Comparison of ENCODE assay signal across 1 cellular context in the genomic region with DNA sequence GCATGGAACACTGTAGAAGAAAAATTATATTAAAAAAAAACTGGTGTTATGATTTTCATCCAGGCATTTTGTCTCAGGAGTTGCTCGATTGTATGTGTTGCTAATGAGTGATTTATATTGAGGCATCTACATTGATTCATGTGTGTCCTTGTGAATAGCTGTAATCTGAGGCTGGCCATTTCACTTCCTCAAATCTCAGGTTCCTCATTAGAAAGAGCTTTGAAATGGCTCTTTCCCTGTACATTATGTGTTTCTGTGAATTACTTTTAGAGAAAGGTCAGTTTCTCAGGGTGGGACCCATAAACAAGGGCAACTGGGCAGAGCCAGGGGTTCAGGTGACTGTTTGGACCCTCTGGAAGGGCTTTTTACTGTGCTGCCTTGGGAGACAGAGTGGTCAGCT.
TF ChIP-seq lines count a peak whose summit lies in the region.

No MANE protein-coding gene starts in this region.

TF ChIP-seq in SK-N-SH, 30 proteins besides CTCF, POLR2A, EP300 and RAD21 (continued from another document):
- TF ChIP-seq, protein P1, sequence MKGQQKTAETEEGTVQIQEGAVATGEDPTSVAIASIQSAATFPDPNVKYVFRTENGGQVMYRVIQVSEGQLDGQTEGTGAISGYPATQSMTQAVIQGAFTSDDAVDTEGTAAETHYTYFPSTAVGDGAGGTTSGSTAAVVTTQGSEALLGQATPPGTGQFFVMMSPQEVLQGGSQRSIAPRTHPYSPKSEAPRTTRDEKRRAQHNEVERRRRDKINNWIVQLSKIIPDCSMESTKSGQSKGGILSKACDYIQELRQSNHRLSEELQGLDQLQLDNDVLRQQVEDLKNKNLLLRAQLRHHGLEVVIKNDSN (IDR thresholded peaks at IDR 0.05; ENCODE audit: borderline replicate concordance, low read depth) = no peak
